In the genomic region with DNA sequence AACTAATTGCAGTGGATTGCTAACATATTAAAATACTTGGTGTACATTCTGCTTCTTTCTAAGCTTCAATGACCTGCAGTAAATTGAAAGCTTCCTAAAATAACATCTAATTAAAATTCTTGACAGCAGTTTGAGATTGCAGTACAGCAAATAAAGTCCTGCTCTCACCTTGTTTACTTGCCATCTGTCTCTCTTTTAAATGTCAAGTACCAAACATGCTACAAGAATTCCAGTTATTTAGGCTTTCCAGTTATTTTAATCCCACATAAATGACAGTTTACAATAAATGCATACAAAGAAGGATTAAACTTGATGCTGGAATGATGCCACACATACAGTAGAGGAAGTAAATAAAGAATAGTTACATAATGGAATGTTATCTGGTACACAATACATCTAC, we compare ENCODE assay signal across 11 cellular contexts. TPM values are rescaled to one million over a fixed set of nuclear protein-coding genes. Genes with fewer than 3 reads are reported as not detected.
DNase-seq lines count a peak whose midpoint lies in the region; ATAC-seq, FAIRE-seq and TF ChIP-seq lines count a peak whose summit lies in the region.
"Had no signal": no experiment of that assay in that cellular context is flagged by ENCODE, and none has a peak within 500 bp of the region (broad histone marks: within the 10 kb centered on the region; RNA-seq: fewer than 3 reads in every experiment).

No MANE protein-coding gene starts in this region.

- H3K4me1 ChIP-seq in pancreas = peaks cover 0 to 11% (median 10%) of the 10 kb centered on the region in 3 donors

- no peaks in the 10 kb centered on the region for H3K36me3 ChIP-seq in pancreas

- no peak overlapping the region for H3K4me3 Mint-ChIP-seq in activated CD8-positive, alpha-beta T cell treated with anti-CD3 and anti-CD28 coated beads for 36 hours
- H3K4me3 Mint-ChIP-seq in activated CD8-positive, alpha-beta T cell treated with anti-CD3 and anti-CD28 coated beads, Interleukin-2, amount 10 ng/mL, durations not matched to agents 7 days and 5 days = no peak overlapping the region

- H3K9me3 ChIP-seq in pancreas = no peaks in the 10 kb centered on the region

- peak overlapping the region; percentile 52 for H3K27ac Mint-ChIP-seq in activated CD8-positive, alpha-beta T cell treated with anti-CD3 and anti-CD28 coated beads for 36 hours
- H3K27ac Mint-ChIP-seq in activated CD8-positive, alpha-beta T cell treated with anti-CD3 and anti-CD28 coated beads, Interleukin-2, amount 10 ng/mL, durations not matched to agents 7 days and 5 days = no peak overlapping the region

- no peak overlapping the region for H3K27ac ChIP-seq in pancreas
- H3K27ac ChIP-seq: hepatocyte had no signal

- no peaks in the 10 kb centered on the region for H3K27me3 ChIP-seq in pancreas
- H3K27me3 ChIP-seq: hepatocyte had no signal

- peaks cover 73% of the 10 kb centered on the region for H3K36me3 Mint-ChIP-seq in activated CD8-positive, alpha-beta T cell treated with anti-CD3 and anti-CD28 coated beads for 36 hours (ENCODE audit: low read depth)
- peaks cover 77% of the 10 kb centered on the region for H3K36me3 Mint-ChIP-seq in activated CD8-positive, alpha-beta T cell treated with anti-CD3 and anti-CD28 coated beads, Interleukin-2, amount 10 ng/mL, durations not matched to agents 7 days and 5 days (ENCODE audit: low read depth)

- no peaks in the 10 kb centered on the region for H3K9me3 Mint-ChIP-seq in activated CD8-positive, alpha-beta T cell treated with anti-CD3 and anti-CD28 coated beads for 36 hours
- peaks cover 7% of the 10 kb centered on the region for H3K9me3 Mint-ChIP-seq in activated CD8-positive, alpha-beta T cell treated with anti-CD3 and anti-CD28 coated beads, Interleukin-2, amount 10 ng/mL, durations not matched to agents 7 days and 5 days (ENCODE audit: insufficient read depth)

- no peak for TF ChIP-seq RAD21 in Ishikawa (IDR thresholded peaks at IDR 0.05; ENCODE audit: low read depth)

- POLR2A ChIA-PET in activated CD8-positive, alpha-beta T cell treated with anti-CD3 and anti-CD28 coated beads for 36 hours (lab: Charles Lee) = interaction anchor here (1.0 to 1.6 kb wide), 3 partner anchors 10 to 32 kb away, joined by 3 to 5 read pairs (median 4); no protein-coding TSS in a partner anchor
- POLR2A ChIA-PET in activated CD8-positive, alpha-beta T cell treated with anti-CD3 and anti-CD28 coated beads, Interleukin-2, amount 10 ng/mL, durations not matched to agents 7 days and 5 days (lab: Charles Lee) = interaction anchor here (0.8 to 1.1 kb wide), 2 partner anchors 10 to 109 kb away, joined by 4 to 6 read pairs; no protein-coding TSS in a partner anchor

- H3K27me3 Mint-ChIP-seq in activated CD8-positive, alpha-beta T cell treated with anti-CD3 and anti-CD28 coated beads for 36 hours = no peaks in the 10 kb centered on the region
- H3K27me3 Mint-ChIP-seq in activated CD8-positive, alpha-beta T cell treated with anti-CD3 and anti-CD28 coated beads, Interleukin-2, amount 10 ng/mL, durations not matched to agents 7 days and 5 days (ENCODE audit: low read depth) = no peaks in the 10 kb centered on the region

- no peak for TF ChIP-seq CTCF in activated CD8-positive, alpha-beta T cell treated with anti-CD3 and anti-CD28 coated beads for 36 hours (IDR thresholded peaks at IDR 0.05)
- TF ChIP-seq CTCF in pancreas (IDR thresholded peaks at IDR 0.05) = no peak

- ATAC-seq in activated CD8-positive, alpha-beta T cell treated with anti-CD3 and anti-CD28 coated beads for 36 hours = no peak
- ATAC-seq in activated CD8-positive, alpha-beta T cell treated with anti-CD3 and anti-CD28 coated beads, Interleukin-2, amount 10 ng/mL, durations not matched to agents 7 days and 5 days = no peak
- peak in 3 of 4 donors; percentile 27 to 37 (median 34) for ATAC-seq in pancreas
- no peak for ATAC-seq in HG02610 (IDR thresholded peaks at IDR 0.05; ENCODE audit: unreplicated experiment)
- ATAC-seq in GM21529 (IDR thresholded peaks at IDR 0.05; ENCODE audit: unreplicated experiment) = no peak

- CTCF ChIA-PET in activated CD8-positive, alpha-beta T cell treated with anti-CD3 and anti-CD28 coated beads for 36 hours (lab: Charles Lee) = interaction anchor here (1.0 to 1.1 kb wide), 2 partner anchors 10 to 32 kb away, joined by 4 read pairs; no protein-coding TSS in a partner anchor
- CTCF ChIA-PET in activated CD8-positive, alpha-beta T cell treated with anti-CD3 and anti-CD28 coated beads, Interleukin-2, amount 10 ng/mL, durations not matched to agents 7 days and 5 days (lab: Charles Lee) = interaction anchor here (1.2 to 1.9 kb wide), 4 partner anchors 9 to 70 kb away, joined by 3 to 5 read pairs (median 4); no protein-coding TSS in a partner anchor

- TF ChIP-seq EP300 in Ishikawa (IDR thresholded peaks at IDR 0.05; ENCODE audit: borderline replicate concordance) = no peak

- no peak for DNase-seq in activated CD8-positive, alpha-beta T cell treated with anti-CD3 and anti-CD28 coated beads for 36 hours
- DNase-seq in activated CD8-positive, alpha-beta T cell treated with anti-CD3 and anti-CD28 coated beads, Interleukin-2, amount 10 ng/mL, durations not matched to agents 7 days and 5 days = no peak
- DNase-seq in astrocyte of the hippocampus (ENCODE audit: low read depth, low spot score) (peak; percentile 45), pancreas (no peak), NCI-H187 (lab: John Stamatoyannopoulos, UW) (no peak)
- DNase-seq: activated gamma-delta T cell had no signal

- H3K4me3 ChIP-seq in pancreas = no peak overlapping the region
- H3K4me3 ChIP-seq: hepatocyte, skin epidermis had no signal

- H3K4me1 Mint-ChIP-seq in activated CD8-positive, alpha-beta T cell treated with anti-CD3 and anti-CD28 coated beads for 36 hours (ENCODE audit: low read depth) = peaks cover 89% of the 10 kb centered on the region
- H3K4me1 Mint-ChIP-seq in activated CD8-positive, alpha-beta T cell treated with anti-CD3 and anti-CD28 coated beads, Interleukin-2, amount 10 ng/mL, durations not matched to agents 7 days and 5 days (ENCODE audit: low read depth) = peaks cover 79% of the 10 kb centered on the region

- intact Hi-C loops in activated CD8-positive, alpha-beta T cell treated with anti-CD3 and anti-CD28 coated beads for 36 hours (cut with micrococcal nuclease) = no loop called here
- intact Hi-C loops in pancreas (cut with DNase I) = no loop called here

- FAIRE-seq in pancreas (lab: Jason Lieb, UNC) = no peak

TF ChIP-seq in Ishikawa, 13 proteins besides CTCF, POLR2A, EP300 and RAD21:
- TF ChIP-seq, protein P1, sequence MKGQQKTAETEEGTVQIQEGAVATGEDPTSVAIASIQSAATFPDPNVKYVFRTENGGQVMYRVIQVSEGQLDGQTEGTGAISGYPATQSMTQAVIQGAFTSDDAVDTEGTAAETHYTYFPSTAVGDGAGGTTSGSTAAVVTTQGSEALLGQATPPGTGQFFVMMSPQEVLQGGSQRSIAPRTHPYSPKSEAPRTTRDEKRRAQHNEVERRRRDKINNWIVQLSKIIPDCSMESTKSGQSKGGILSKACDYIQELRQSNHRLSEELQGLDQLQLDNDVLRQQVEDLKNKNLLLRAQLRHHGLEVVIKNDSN (IDR thresholded peaks at IDR 0.05) = no peak
- TF ChIP-seq TCF12 (IDR thresholded peaks at IDR 0.05; ENCODE audit: low read depth) = no peak
- TF ChIP-seq YY1 (IDR thresholded peaks at IDR 0.05; ENCODE audit: low read depth) = no peak
- peak; percentile 32; the same call in 1 of the 2 replicates for TF ChIP-seq TEAD4 (IDR thresholded peaks at IDR 0.05)
- TF ChIP-seq, protein P2, sequence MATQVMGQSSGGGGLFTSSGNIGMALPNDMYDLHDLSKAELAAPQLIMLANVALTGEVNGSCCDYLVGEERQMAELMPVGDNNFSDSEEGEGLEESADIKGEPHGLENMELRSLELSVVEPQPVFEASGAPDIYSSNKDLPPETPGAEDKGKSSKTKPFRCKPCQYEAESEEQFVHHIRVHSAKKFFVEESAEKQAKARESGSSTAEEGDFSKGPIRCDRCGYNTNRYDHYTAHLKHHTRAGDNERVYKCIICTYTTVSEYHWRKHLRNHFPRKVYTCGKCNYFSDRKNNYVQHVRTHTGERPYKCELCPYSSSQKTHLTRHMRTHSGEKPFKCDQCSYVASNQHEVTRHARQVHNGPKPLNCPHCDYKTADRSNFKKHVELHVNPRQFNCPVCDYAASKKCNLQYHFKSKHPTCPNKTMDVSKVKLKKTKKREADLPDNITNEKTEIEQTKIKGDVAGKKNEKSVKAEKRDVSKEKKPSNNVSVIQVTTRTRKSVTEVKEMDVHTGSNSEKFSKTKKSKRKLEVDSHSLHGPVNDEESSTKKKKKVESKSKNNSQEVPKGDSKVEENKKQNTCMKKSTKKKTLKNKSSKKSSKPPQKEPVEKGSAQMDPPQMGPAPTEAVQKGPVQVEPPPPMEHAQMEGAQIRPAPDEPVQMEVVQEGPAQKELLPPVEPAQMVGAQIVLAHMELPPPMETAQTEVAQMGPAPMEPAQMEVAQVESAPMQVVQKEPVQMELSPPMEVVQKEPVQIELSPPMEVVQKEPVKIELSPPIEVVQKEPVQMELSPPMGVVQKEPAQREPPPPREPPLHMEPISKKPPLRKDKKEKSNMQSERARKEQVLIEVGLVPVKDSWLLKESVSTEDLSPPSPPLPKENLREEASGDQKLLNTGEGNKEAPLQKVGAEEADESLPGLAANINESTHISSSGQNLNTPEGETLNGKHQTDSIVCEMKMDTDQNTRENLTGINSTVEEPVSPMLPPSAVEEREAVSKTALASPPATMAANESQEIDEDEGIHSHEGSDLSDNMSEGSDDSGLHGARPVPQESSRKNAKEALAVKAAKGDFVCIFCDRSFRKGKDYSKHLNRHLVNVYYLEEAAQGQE (IDR thresholded peaks at IDR 0.05; ENCODE audit: low read depth) = no peak
- TF ChIP-seq CEBPB (IDR thresholded peaks at IDR 0.05) = no peak
- TF ChIP-seq CREB1 (IDR thresholded peaks at IDR 0.05; ENCODE audit: low read depth) = no peak
- no peak for TF ChIP-seq TAF1 (IDR thresholded peaks at IDR 0.05; ENCODE audit: low read depth)

RNA-seq across cellular contexts. Expression of a gene that starts 33.2 kb away (rescaled TPM):
- total RNA-seq in activated CD8-positive, alpha-beta T cell treated with anti-CD3 and anti-CD28 coated beads for 36 hours = 100 to 1,000 TPM; 104 to 113 TPM
- total RNA-seq in activated CD8-positive, alpha-beta T cell treated with anti-CD3 and anti-CD28 coated beads, Interleukin-2, amount 10 ng/mL, durations not matched to agents 7 days and 5 days = 100 to 1,000 TPM; 117 to 122 TPM
- total RNA-seq in pancreas = 10 to 100 TPM in 4 of 6 donors, 1 to 10 TPM in 2; 9.1 to 23.3 (median 12.3) TPM
- 1 to 10 TPM; 5.3 to 9.5 TPM for polyA plus RNA-seq in pancreas

Comparison
In these comparisons a context has a peak if more than half of its experiments do, and no peak if none do; other contexts are left out.
1. ATAC-seq: peak in pancreas (3 of 4); none in activated CD8-positive, alpha-beta T cell treated with anti-CD3 and anti-CD28 coated beads for 36 hours (single experiment), activated CD8-positive, alpha-beta T cell treated with anti-CD3 and anti-CD28 coated beads, Interleukin-2, amount 10 ng/mL, durations not matched to agents 7 days and 5 days (single experiment), HG02610 (single experiment) and GM21529 (single experiment).
2. RNA of a gene that starts 33.2 kb away (total RNA-seq): 117 to 122 TPM in activated CD8-positive, alpha-beta T cell treated with anti-CD3 and anti-CD28 coated beads, Interleukin-2, amount 10 ng/mL, durations not matched to agents 7 days and 5 days and 104 to 113 TPM in activated CD8-positive, alpha-beta T cell treated with anti-CD3 and anti-CD28 coated beads for 36 hours; 9.1 to 23.3 TPM in pancreas; every median in the first group is over 4 times any median in the second.